Comparison of ENCODE assay signal across 8 cellular contexts in genomic region chr2:200578778-200579177, GRCh38. TPM values are rescaled to one million over a fixed set of nuclear protein-coding genes. Genes with fewer than 3 reads are reported as not detected.
DNase-seq lines count a peak whose midpoint lies in the region; ATAC-seq and TF ChIP-seq lines count a peak whose summit lies in the region.

No MANE protein-coding gene starts in this region.

- TF ChIP-seq CTCF in lung (IDR thresholded peaks at IDR 0.05; ENCODE audit: control extremely low read depth, extremely low read depth): peak; percentile 20

- ATAC-seq in HG03432 (IDR thresholded peaks at IDR 0.05; ENCODE audit: unreplicated experiment) (peak; percentile 47), lung (ENCODE audit: insufficient read depth, low FRiP score) (no peak), GM18873 (IDR thresholded peaks at IDR 0.05; ENCODE audit: low FRiP score, unreplicated experiment) (no peak)
- peak; percentile 83 for ATAC-seq in activated T-helper 17 cell treated with anti-CD3 and anti-CD28 coated beads, Interleukin-2, amount 50 U/mL, for 72 hours (replicated peaks)

- peak overlapping the region; percentile 11 for H3K27ac Mint-ChIP-seq in activated T-helper 17 cell treated with anti-CD3 and anti-CD28 coated beads, Interleukin-2, amount 50 U/mL, for 72 hours
- H3K27ac Mint-ChIP-seq in CD4-positive, alpha-beta memory T cell: peak overlapping the region in 1 of 7 donors; percentile 36

- POLR2A ChIA-PET in CD4-positive, alpha-beta memory T cell (lab: Charles Lee; ENCODE audit: partially characterized antibody): interaction anchor here (0.6 kb wide), 1 partner anchor 487 kb away, joined by 3 read pairs; no protein-coding TSS in a partner anchor

- H3K36me3 ChIP-seq in lung (ENCODE audit: control insufficient read depth in 2 of 2, insufficient read depth in 2 of 2, low read length in 2 of 2): no peaks in the 10 kb centered on the region
- H3K36me3 ChIP-seq in CD4-positive, alpha-beta memory T cell (ENCODE audit: insufficient read depth, low read length): no peaks in the 10 kb centered on the region

- H3K36me3 Mint-ChIP-seq in activated T-helper 17 cell treated with anti-CD3 and anti-CD28 coated beads, Interleukin-2, amount 50 U/mL, for 72 hours (ENCODE audit: low read depth): no peaks in the 10 kb centered on the region
- H3K36me3 Mint-ChIP-seq in CD4-positive, alpha-beta memory T cell: no peaks in the 10 kb centered on the region

- no peaks in the 10 kb centered on the region for H3K4me1 ChIP-seq in lung (ENCODE audit: control insufficient read depth in 2 of 2, insufficient read depth in 2 of 2, low read length in 2 of 2)
- no peaks in the 10 kb centered on the region for H3K4me1 ChIP-seq in CD4-positive, alpha-beta memory T cell (ENCODE audit: insufficient read depth, low read length)

- H3K27me3 Mint-ChIP-seq in activated T-helper 17 cell treated with anti-CD3 and anti-CD28 coated beads, Interleukin-2, amount 50 U/mL, for 72 hours: no peaks in the 10 kb centered on the region
- H3K27me3 Mint-ChIP-seq in CD4-positive, alpha-beta memory T cell: no peaks in the 10 kb centered on the region

- DNase-seq in COLO829 (ENCODE audit: low spot score) (peak; percentile 4), lung (ENCODE audit: low spot score) (no peak), GM19240 (ENCODE audit: insufficient read length, low spot score) (no peak), hippocampal formation (lab: John Stamatoyannopoulos, UW) (no peak)
- DNase-seq in CD4-positive, alpha-beta memory T cell: no peak

- no peak overlapping the region for H3K27ac ChIP-seq in lung (ENCODE audit: low read depth in 1 of 2, low read length in 1 of 2)
- no peak overlapping the region for H3K27ac ChIP-seq in CD4-positive, alpha-beta memory T cell (ENCODE audit: low read depth, low read length)

- H3K4me1 Mint-ChIP-seq in activated T-helper 17 cell treated with anti-CD3 and anti-CD28 coated beads, Interleukin-2, amount 50 U/mL, for 72 hours: peaks cover 14% of the 10 kb centered on the region
- H3K4me1 Mint-ChIP-seq in CD4-positive, alpha-beta memory T cell: peaks cover 0 to 4% (median under 1%) of the 10 kb centered on the region in 4 donors

- H3K9me3 Mint-ChIP-seq in activated T-helper 17 cell treated with anti-CD3 and anti-CD28 coated beads, Interleukin-2, amount 50 U/mL, for 72 hours: no peaks in the 10 kb centered on the region
- no peaks in the 10 kb centered on the region for H3K9me3 Mint-ChIP-seq in CD4-positive, alpha-beta memory T cell

- 53 to 88% methylated on average over 1 of the region's 1 CpG for whole genome bisulfite sequencing in lung, 2 donors

- intact Hi-C loops in CD4-positive, alpha-beta memory T cell (cut with micrococcal nuclease): no loop called here

- no peak overlapping the region for H3K4me3 ChIP-seq in lung
- no peak overlapping the region for H3K4me3 ChIP-seq in CD4-positive, alpha-beta memory T cell (ENCODE audit: low read length in 2 of 2)

- no peaks in the 10 kb centered on the region for H3K9me3 ChIP-seq in lung (ENCODE audit: control insufficient read depth in 2 of 2, insufficient read depth in 1 of 2, low read length in 1 of 2)
- no peaks in the 10 kb centered on the region for H3K9me3 ChIP-seq in CD4-positive, alpha-beta memory T cell (ENCODE audit: control insufficient read depth in 1 of 2, low read length in 2 of 2)

- no peak overlapping the region for H3K4me3 Mint-ChIP-seq in activated T-helper 17 cell treated with anti-CD3 and anti-CD28 coated beads, Interleukin-2, amount 50 U/mL, for 72 hours
- no peak overlapping the region for H3K4me3 Mint-ChIP-seq in CD4-positive, alpha-beta memory T cell

- no peaks in the 10 kb centered on the region for H3K27me3 ChIP-seq in lung (ENCODE audit: control insufficient read depth, insufficient read depth)
- no peaks in the 10 kb centered on the region for H3K27me3 ChIP-seq in CD4-positive, alpha-beta memory T cell (ENCODE audit: insufficient read depth, low read length)

- CTCF ChIA-PET in CD4-positive, alpha-beta memory T cell (lab: Charles Lee; ENCODE audit: partially characterized antibody): interaction anchor here (0.9 to 1.1 kb wide), 2 partner anchors 8 to 11 kb away, joined by 3 read pairs; no protein-coding TSS in a partner anchor

RNA-seq across cellular contexts. Expression of gene AOX1, which starts 7.0 kb away (rescaled TPM):
- total RNA-seq in activated T-helper 17 cell treated with anti-CD3 and anti-CD28 coated beads, Interleukin-2, amount 50 U/mL, for 72 hours: under 1 TPM; 0.04 to 0.95 TPM
- total RNA-seq in lung: 10 to 100 TPM; 10.1 to 48.5 TPM
- 10 to 100 TPM in 1 of 2 donors, 1 to 10 TPM in 1; 8.0 to 11.1 TPM for polyA plus RNA-seq in lung
- not detected for total RNA-seq in CD4-positive, alpha-beta memory T cell
- polyA plus RNA-seq in CD4-positive, alpha-beta memory T cell: not detected

RNA-seq across cellular contexts. Expression of gene SGO2, which starts 52.8 kb away (rescaled TPM):
- 10 to 100 TPM; 51.2 to 67.7 TPM for total RNA-seq in activated T-helper 17 cell treated with anti-CD3 and anti-CD28 coated beads, Interleukin-2, amount 50 U/mL, for 72 hours
- 1 to 10 TPM; 2.7 to 7.2 TPM for total RNA-seq in lung
- polyA plus RNA-seq in lung: 1 to 10 TPM in 1 of 2 donors, under 1 TPM in 1; 0.57 to 1.3 TPM
- 1 to 10 TPM; 4.4 to 4.8 TPM for total RNA-seq in CD4-positive, alpha-beta memory T cell
- polyA plus RNA-seq in CD4-positive, alpha-beta memory T cell: 1 to 10 TPM; 1.7 to 2.5 TPM

Comparison
In these comparisons a context has a peak if more than half of its experiments do, and no peak if none do; other contexts are left out.
1. ATAC-seq: peak in HG03432 (single experiment) and activated T-helper 17 cell treated with anti-CD3 and anti-CD28 coated beads, Interleukin-2, amount 50 U/mL, for 72 hours (single experiment); none in lung (single experiment) and GM18873 (single experiment).
2. RNA of gene AOX1, which starts 7.0 kb away (total RNA-seq): 10.1 to 48.5 TPM in lung; 0.04 to 0.95 TPM in activated T-helper 17 cell treated with anti-CD3 and anti-CD28 coated beads, Interleukin-2, amount 50 U/mL, for 72 hours and not detected in CD4-positive, alpha-beta memory T cell; every median in the first group is over 4 times any median in the second.
3. RNA of gene SGO2, which starts 52.8 kb away (total RNA-seq): 51.2 to 67.7 TPM in activated T-helper 17 cell treated with anti-CD3 and anti-CD28 coated beads, Interleukin-2, amount 50 U/mL, for 72 hours; 2.7 to 7.2 TPM in lung and 4.4 to 4.8 TPM in CD4-positive, alpha-beta memory T cell; every median in the first group is over 4 times any median in the second.